Comparison of ENCODE assay signal across 16 cellular contexts in the genomic region with DNA sequence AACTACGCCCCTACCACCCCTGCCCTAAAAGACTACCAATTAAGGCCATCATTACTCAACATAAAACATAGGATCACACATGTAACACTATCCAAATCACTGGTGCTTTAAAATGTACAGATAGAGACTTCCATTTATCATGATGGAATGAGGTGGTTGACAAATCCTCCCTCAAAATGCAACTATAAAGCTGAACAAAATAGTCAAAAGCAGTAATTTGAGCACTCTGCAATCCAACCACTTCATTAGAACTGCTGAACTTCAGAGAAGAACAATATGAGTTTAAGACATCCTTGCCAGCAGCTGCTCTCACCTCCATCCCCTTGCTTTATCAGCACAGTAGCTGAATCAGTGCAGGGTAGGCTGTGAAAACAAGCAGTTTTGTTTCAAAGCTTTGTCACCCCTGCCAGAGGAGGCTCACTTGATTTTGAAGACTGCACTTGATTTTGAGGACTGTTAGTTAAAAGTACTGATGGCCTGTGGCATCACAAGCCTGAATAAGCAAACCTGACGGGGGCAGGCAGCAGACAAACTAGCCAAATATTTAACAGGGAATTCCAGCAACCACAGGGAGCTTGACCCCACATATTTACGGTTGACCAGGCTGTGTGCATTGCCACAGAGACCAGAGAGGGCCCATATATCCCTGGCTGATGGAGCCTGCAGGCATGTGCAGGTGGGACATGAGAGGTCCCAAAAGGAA.
DNase-seq lines count a peak whose midpoint lies in the region; ATAC-seq and TF ChIP-seq lines count a peak whose summit lies in the region.
"Had no signal": no experiment of that assay in that cellular context is flagged by ENCODE, and none has a peak within 500 bp of the region (broad histone marks: within the 10 kb centered on the region; RNA-seq: fewer than 3 reads in every experiment).

No MANE protein-coding gene starts in this region.

- no peak overlapping the region for H2BK120ac ChIP-seq in neuronal stem cell (ENCODE audit: low read depth, low read length)

- H3K9me3 ChIP-seq in right lobe of liver, result no peaks in the 10 kb centered on the region
- H3K9me3 ChIP-seq in neuronal stem cell (replicated peaks in 1 of 2; ENCODE audit: control insufficient read depth in 2 of 2, insufficient read depth in 1 of 2, low read depth in 1 of 2, low read length in 2 of 2), result peaks cover 0 to 13% of the 10 kb centered on the region in 2 donors
- H3K9me3 ChIP-seq: vagina had no signal

- H2BK15ac ChIP-seq in neuronal stem cell (ENCODE audit: low read length), result no peak overlapping the region

- H3K27me3 ChIP-seq in right lobe of liver (no peaks in the 10 kb centered on the region), neuronal stem cell (ENCODE audit: control insufficient read depth in 3 of 3, insufficient read depth in 3 of 3, low read depth in 1 of 3, low read length in 3 of 3) (no peaks in the 10 kb centered on the region)
- H3K27me3 ChIP-seq: vagina had no signal

- H3K4me2 ChIP-seq in neuronal stem cell (ENCODE audit: insufficient read depth, low read length, poor library complexity, severe bottlenecking), result no peak overlapping the region

- WGBS in right lobe of liver (ENCODE audit: insufficient coverage, low coverage, low lambda C conversion rate, missing lambda C conversion rate), result 49% methylated on average over 3 of the region's 3 CpGs
- 100% methylated on average over 1 of the region's 3 CpGs; no CpG with 5 or more reads in 1 of the 2 donors for WGBS in neuronal stem cell (ENCODE audit: extremely low coverage in 2 of 2, insufficient read length in 2 of 2, insufficient replicate concordance in 1 of 2), 2 donors

- no peak overlapping the region for H2BK12ac ChIP-seq in neuronal stem cell (ENCODE audit: low read length)

- no peak overlapping the region for H2AFZ ChIP-seq in neuronal stem cell (ENCODE audit: low read length)

- H3K4me1 ChIP-seq in right lobe of liver, result peaks cover 0 to 8% (median 0%) of the 10 kb centered on the region in 4 donors
- H3K4me1 ChIP-seq in neuronal stem cell (ENCODE audit: control insufficient read depth in 2 of 2, insufficient read depth in 1 of 2, low read depth in 1 of 2, low read length in 2 of 2), result peaks cover 3 to 7% of the 10 kb centered on the region in 2 donors
- H3K4me1 ChIP-seq: vagina had no signal

- intact Hi-C loops in right lobe of liver (cut with DNase I), result no loop called here
- intact Hi-C loops in posterior cingulate gyrus (cut with DNase I), result no loop called here

- peak; percentile 31 for DNase-seq in AG09309 (ENCODE audit: low read depth)
- peak; percentile 39 for DNase-seq in HS-27A (ENCODE audit: low read depth)
- DNase-seq in cardiac fibroblast (ENCODE audit: low read depth in 2 of 2), result peak; percentile 61 to 82
- DNase-seq in right lobe of liver, result no peak
- DNase-seq in AML-193 (lab: John Stamatoyannopoulos, UW), result no peak
- no peak for DNase-seq in neuronal stem cell (ENCODE audit: low spot score)
- no peak for DNase-seq in effector CD4-positive, alpha-beta T cell
- DNase-seq in posterior cingulate gyrus, result no peak
- DNase-seq: activated CD4-positive, alpha-beta T cell treated with anti-CD3 and anti-CD28 coated beads for 4 hours; naive B cell; NCI-H2081 treated with DMSO at 0.1 percent for 48 hours; stimulated activated CD8-positive, alpha-beta memory T cell treated with anti-CD3 and anti-CD28 coated beads, Interleukin-4, amount 100 ng/mL, for 48 hours had no signal

- H3K27ac ChIP-seq in right lobe of liver (no peak overlapping the region), neuronal stem cell (replicated peaks; ENCODE audit: low read length) (no peak overlapping the region)
- H3K27ac ChIP-seq: C4-2B, epithelial cell of prostate, vagina had no signal

- H3K14ac ChIP-seq in neuronal stem cell (ENCODE audit: low read length), result no peak overlapping the region

- TF ChIP-seq CTCF in AG09309 (IDR thresholded peaks at IDR 0.05; ENCODE audit: control insufficient read depth, insufficient read depth, low read depth, low read length, missing control alignments), result no peak
- no peak for TF ChIP-seq CTCF in cardiac fibroblast (IDR thresholded peaks at IDR 0.05; ENCODE audit: low read depth, low read length)
- no peak for TF ChIP-seq CTCF in right lobe of liver (IDR thresholded peaks at IDR 0.05)

- TF ChIP-seq POLR2A in right lobe of liver (IDR thresholded peaks at IDR 0.05), result no peak

- no peak overlapping the region for H3K18ac ChIP-seq in neuronal stem cell (ENCODE audit: low read length)

- no peak overlapping the region for H3K4ac ChIP-seq in neuronal stem cell (ENCODE audit: low read length)

- H3K4me3 ChIP-seq in AG09309 (ENCODE audit: control insufficient read depth, low read depth, low read length), result no peak overlapping the region
- H3K4me3 ChIP-seq in cardiac fibroblast (replicated peaks in 1 of 2; ENCODE audit: low read depth in 2 of 2, low read length in 2 of 2), result no peak overlapping the region
- H3K4me3 ChIP-seq in right lobe of liver, result no peak overlapping the region
- H3K4me3 ChIP-seq in neuronal stem cell (ENCODE audit: low read length in 2 of 2), result no peak overlapping the region
- H3K4me3 ChIP-seq: K562, vagina had no signal

- peak in 3 of 4 donors; percentile 30 to 72 (median 33) for ATAC-seq in right lobe of liver
- ATAC-seq: K562 had no signal

- no peak overlapping the region for H4K8ac ChIP-seq in neuronal stem cell (ENCODE audit: low read depth, low read length)

- no peak overlapping the region for H3K9ac ChIP-seq in neuronal stem cell (ENCODE audit: low read depth, low read length, poor library complexity)

- H3K23ac ChIP-seq in neuronal stem cell (ENCODE audit: low read depth, low read length, poor library complexity), result no peak overlapping the region

- no peak overlapping the region for H2BK5ac ChIP-seq in neuronal stem cell (ENCODE audit: low read length)

- no peaks in the 10 kb centered on the region for H3K79me1 ChIP-seq in neuronal stem cell (ENCODE audit: low read depth, low read length)

- H3K36me3 ChIP-seq in right lobe of liver (no peaks in the 10 kb centered on the region), neuronal stem cell (replicated peaks in 1 of 2; ENCODE audit: control insufficient read depth in 2 of 2, insufficient read depth in 2 of 2, low read length in 2 of 2) (no peaks in the 10 kb centered on the region)

- H4K91ac ChIP-seq in neuronal stem cell (ENCODE audit: low read depth, low read length, poor library complexity), result no peak overlapping the region

- no peak overlapping the region for H2AK5ac ChIP-seq in neuronal stem cell (ENCODE audit: low read depth, low read length)

Comparison
In these comparisons a context has a peak if more than half of its experiments do, and no peak if none do; other contexts are left out.
1. DNase-seq: peak in AG09309 (single experiment), HS-27A (single experiment) and cardiac fibroblast (2 of 2); none in right lobe of liver (0 of 3), AML-193 (0 of 2), neuronal stem cell (single experiment), effector CD4-positive, alpha-beta T cell (single experiment) and posterior cingulate gyrus (0 of 10).